ENCODE assay signal across 37 cellular contexts in genomic region chr1:236689713-236690569, GRCh38. TPM values are rescaled to one million over a fixed set of nuclear protein-coding genes. Genes with fewer than 3 reads are reported as not detected.
DNase-seq lines count a peak whose midpoint lies in the region; ATAC-seq, FAIRE-seq and TF ChIP-seq lines count a peak whose summit lies in the region.
"Had no signal": no experiment of that assay in that cellular context is flagged by ENCODE, and none has a peak within 500 bp of the region (broad histone marks: within the 10 kb centered on the region; RNA-seq: fewer than 3 reads in every experiment).

No MANE protein-coding gene starts in this region.

- H3K27me3 Mint-ChIP-seq in activated CD4-positive, alpha-beta T cell treated with anti-CD3 and anti-CD28 coated beads for 36 hours = peaks cover 46% of the 10 kb centered on the region

- no peak overlapping the region for H3K27ac Mint-ChIP-seq in activated CD4-positive, alpha-beta T cell treated with anti-CD3 and anti-CD28 coated beads for 36 hours
- H3K27ac Mint-ChIP-seq: activated naive CD4-positive, alpha-beta T cell treated with anti-CD3 and anti-CD28 coated beads, Interleukin-2, amount 50 U/mL, for 72 hours; CD8-positive, alpha-beta T cell; dendritic cell treated with granulocyte-macrophage colony-stimulating factor and Interleukin-4, amounts not matched to agents 40 ng/mL and 50 ng/mL, for 4 days; endodermal cell; nephron progenitor cell; stimulated activated naive CD8-positive, alpha-beta T cell treated with anti-CD3 and anti-CD28 coated beads, Interleukin-15, Interleukin-2, amounts not matched to agents 100 ng/mL and 50 ng/mL, for 24 hours; T-cell had no signal

- no peak for FAIRE-seq in pancreas (lab: Jason Lieb, UNC)
- FAIRE-seq: frontal cortex, G401.6, H54 had no signal

- ATAC-seq in activated CD4-positive, alpha-beta T cell treated with anti-CD3 and anti-CD28 coated beads for 36 hours = peak; percentile 25
- ATAC-seq in heart right ventricle (peak in 6 of 8 donors; percentile 4 to 56 (median 40)), pancreas (no peak)
- ATAC-seq: CD8-positive, alpha-beta T cell; lower lobe of right lung; right lobe of liver; T-cell had no signal

- H3K4me3 ChIP-seq in heart right ventricle = peak overlapping the region in 9 of 10 donors; percentile 19 to 74 (median 63)
- no peak overlapping the region for H3K4me3 ChIP-seq in pancreas
- H3K4me3 ChIP-seq: esophagus squamous epithelium, lower lobe of right lung, Peyer's patch, right lobe of liver, SJCRH30 had no signal

- POLR2A ChIA-PET in activated CD4-positive, alpha-beta T cell treated with anti-CD3 and anti-CD28 coated beads for 36 hours (lab: Charles Lee) = no interaction called here

- no peak overlapping the region for H3K4me3 Mint-ChIP-seq in activated CD4-positive, alpha-beta T cell treated with anti-CD3 and anti-CD28 coated beads for 36 hours
- H3K4me3 Mint-ChIP-seq: CD8-positive, alpha-beta T cell; central memory CD8-positive, alpha-beta T cell; dendritic cell treated with granulocyte-macrophage colony-stimulating factor and Interleukin-4, amounts not matched to agents 40 ng/mL and 50 ng/mL, for 4 days; endodermal cell; IgD-negative memory B cell; nephron progenitor cell; stimulated activated naive CD8-positive, alpha-beta T cell treated with anti-CD3 and anti-CD28 coated beads, Interleukin-15, Interleukin-2, amounts not matched to agents 100 ng/mL and 50 ng/mL, for 24 hours; T-cell had no signal

- CTCF ChIA-PET in activated CD4-positive, alpha-beta T cell treated with anti-CD3 and anti-CD28 coated beads for 36 hours (lab: Charles Lee) = interaction anchor here (1.0 kb wide), 1 partner anchor 69 kb away, joined by 3 read pairs; no protein-coding TSS in a partner anchor

- peaks cover 20% of the 10 kb centered on the region for H3K4me1 Mint-ChIP-seq in activated CD4-positive, alpha-beta T cell treated with anti-CD3 and anti-CD28 coated beads for 36 hours

- H3K4me1 ChIP-seq in heart right ventricle = peaks cover 0 to 28% (median 4%) of the 10 kb centered on the region in 9 donors
- peaks cover 0 to 8% (median 5%) of the 10 kb centered on the region in 3 donors for H3K4me1 ChIP-seq in pancreas
- H3K4me1 ChIP-seq: right lobe of liver had no signal

- in situ Hi-C loops in SK-MEL-5 (cut with HindIII; ENCODE audit: low pct_unique_long_range_greater_than_20kb, low sequenced_read_pairs) = no loop called here

- intact Hi-C loops in activated CD4-positive, alpha-beta T cell treated with anti-CD3 and anti-CD28 coated beads for 36 hours (cut with DNase I, micrococcal nuclease) = no loop called here
- intact Hi-C loops in heart right ventricle (cut with DNase I) = loop anchor here in 3 of 10 donors (5.0 kb wide), 3 partner anchors 57 to 83 kb away; no protein-coding TSS in a partner anchor
- intact Hi-C loops in pancreas (cut with DNase I) = no loop called here

- H3K9me3 ChIP-seq in heart right ventricle (peaks cover 0 to 8% (median 0%) of the 10 kb centered on the region in 11 donors), pancreas (no peaks in the 10 kb centered on the region)
- H3K9me3 ChIP-seq: esophagus squamous epithelium, lower lobe of right lung, right lobe of liver, SJCRH30 had no signal

- no peaks in the 10 kb centered on the region for H3K9me3 Mint-ChIP-seq in activated CD4-positive, alpha-beta T cell treated with anti-CD3 and anti-CD28 coated beads for 36 hours (ENCODE audit: low read depth)
- H3K9me3 Mint-ChIP-seq: central memory CD8-positive, alpha-beta T cell; dendritic cell treated with granulocyte-macrophage colony-stimulating factor and Interleukin-4, amounts not matched to agents 40 ng/mL and 50 ng/mL, for 4 days had no signal

- peak; percentile 12 for DNase-seq in activated CD4-positive, alpha-beta T cell treated with anti-CD3 and anti-CD28 coated beads for 36 hours
- DNase-seq in activated CD4-positive, alpha-beta T cell treated with anti-CD3 and anti-CD28 coated beads, Interleukin-2, amount 50 U/mL, for 48 hours = no peak
- peak; percentile 51 for DNase-seq in SK-MEL-5 (ENCODE audit: low read depth, low spot score)
- peak in 1 of 2 donors; percentile 28 for DNase-seq in heart right ventricle
- DNase-seq in pons (ENCODE audit: low spot score) = peak; percentile 59
- no peak for DNase-seq in pancreas
- no peak for DNase-seq in HCEC 1CT
- DNase-seq in NCI-H2081 (lab: John Stamatoyannopoulos, UW) = no peak
- DNase-seq: activated CD4-positive, CD25-positive, alpha-beta regulatory T cell treated with anti-CD3 and anti-CD28 coated beads, Interleukin-2, amount 50 U/mL, for 72 hours; activated T-cell treated with anti-CD3 and anti-CD28 coated beads for 4 hours; AML-193; aorta; CD8-positive, alpha-beta T cell; DMS53; endodermal cell; esophagus squamous epithelium; lower lobe of right lung; NCI-H1048; NCI-H1694 treated with DMSO at 0.1 percent for 48 hours; NCI-H2171 treated with DMSO at 0.1 percent for 48 hours; NCI-H510A treated with DMSO at 0.1 percent for 48 hours; nephron progenitor cell; Peyer's patch; right lobe of liver; T-cell; trophoblast cell had no signal

- WGBS in heart right ventricle, 2 donors = 50 to 51% methylated on average over 11 of the region's 11 CpGs
- WGBS in pancreas, 2 donors = 68 to 80% methylated on average over 11 of the region's 11 CpGs

- H3K27me3 ChIP-seq in heart right ventricle = peaks cover 0 to 38% (median 6%) of the 10 kb centered on the region in 7 donors
- H3K27me3 ChIP-seq in pancreas = no peaks in the 10 kb centered on the region
- H3K27me3 ChIP-seq: Peyer's patch, SJCRH30 had no signal

- no peak for TF ChIP-seq CTCF in heart right ventricle (IDR thresholded peaks at IDR 0.05)
- no peak for TF ChIP-seq CTCF in pancreas (IDR thresholded peaks at IDR 0.05)

- H3K36me3 Mint-ChIP-seq in activated CD4-positive, alpha-beta T cell treated with anti-CD3 and anti-CD28 coated beads for 36 hours (ENCODE audit: low read depth) = peaks cover 2% of the 10 kb centered on the region
- H3K36me3 Mint-ChIP-seq: CD8-positive, alpha-beta T cell; T-cell had no signal

- peak overlapping the region; percentile 62 to 99 (median 94) for H3K27ac ChIP-seq in heart right ventricle
- H3K27ac ChIP-seq in pancreas = no peak overlapping the region
- H3K27ac ChIP-seq: esophagus squamous epithelium, lower lobe of right lung, Peyer's patch, right lobe of liver, SJCRH30 had no signal

- H3K36me3 ChIP-seq in heart right ventricle (no peaks in the 10 kb centered on the region), pancreas (no peaks in the 10 kb centered on the region)
- H3K36me3 ChIP-seq: esophagus squamous epithelium, lower lobe of right lung, Peyer's patch, right lobe of liver, SJCRH30 had no signal

RNA-seq across cellular contexts. Expression of gene ACTN2, which starts 3.6 kb away (rescaled TPM):
- total RNA-seq in activated CD4-positive, alpha-beta T cell treated with anti-CD3 and anti-CD28 coated beads for 36 hours = under 1 TPM; 0.44 to 0.46 TPM
- 0.98 and 2.7 TPM in 2 replicates for total RNA-seq in SK-MEL-5 (2014; rRNA removed; shearing (Covaris generic))
- polyA plus RNA-seq in SK-MEL-5 (2015; cell fraction: cytosol; rRNA removed) = 0.62 and 0.75 TPM in 2 replicates
- polyA plus RNA-seq in SK-MEL-5 (2015; cell fraction: nucleus; rRNA removed) = 18.6 and 31.1 TPM in 2 replicates
- total RNA-seq in heart right ventricle (1,000 to 10,000 TPM; 2,366 to 4,290 (median 3,682) TPM), pancreas (1 to 10 TPM in 4 of 6 donors, under 1 TPM in 2; 0.95 to 2.1 (median 1.4) TPM)
- polyA plus RNA-seq in heart right ventricle (1,000 to 10,000 TPM in 1 of 2 donors, 100 to 1,000 TPM in 1; 599 to 1,375 TPM), pancreas (1 to 10 TPM; 2.7 to 4.6 TPM)
- total RNA-seq: A172; CD8-positive, alpha-beta T cell; osteocyte had no signal
- polyA plus RNA-seq: IgD-negative memory B cell had no signal

Comparison
In these comparisons a context has a peak if more than half of its experiments do, and no peak if none do; other contexts are left out.
1. DNase-seq: peak in activated CD4-positive, alpha-beta T cell treated with anti-CD3 and anti-CD28 coated beads for 36 hours (single experiment), SK-MEL-5 (single experiment) and pons (single experiment); none in activated CD4-positive, alpha-beta T cell treated with anti-CD3 and anti-CD28 coated beads, Interleukin-2, amount 50 U/mL, for 48 hours (0 of 2), pancreas (0 of 6), HCEC 1CT (single experiment) and NCI-H2081 (0 of 2).
2. ATAC-seq: peak in activated CD4-positive, alpha-beta T cell treated with anti-CD3 and anti-CD28 coated beads for 36 hours (single experiment) and heart right ventricle (6 of 8); none in pancreas (0 of 4).
3. H3K27ac ChIP-seq: peak in heart right ventricle (10 of 10); none in pancreas (0 of 4).
4. H3K4me3 ChIP-seq: peak in heart right ventricle (9 of 10); none in pancreas (0 of 4).
5. RNA of gene ACTN2, which starts 3.6 kb away (total RNA-seq): 2,366 to 4,290 TPM in heart right ventricle; 0.95 to 2.1 TPM in pancreas, 0.98 to 2.7 TPM in SK-MEL-5 and 0.44 to 0.46 TPM in activated CD4-positive, alpha-beta T cell treated with anti-CD3 and anti-CD28 coated beads for 36 hours; every median in the first group is over 100 times any median in the second.